11 cellular contexts compared by ENCODE assay signal in genomic region chr10:95291634-95292039, GRCh38. TPM values are rescaled to one million over a fixed set of nuclear protein-coding genes. Genes with fewer than 3 reads are reported as not detected.
DNase-seq lines count a peak whose midpoint lies in the region; ATAC-seq and TF ChIP-seq lines count a peak whose summit lies in the region.
"Had no signal": no experiment of that assay in that cellular context is flagged by ENCODE, and none has a peak within 500 bp of the region (broad histone marks: within the 10 kb centered on the region; RNA-seq: fewer than 3 reads in every experiment).

No MANE protein-coding gene starts in this region.

- H3K27me3 ChIP-seq in BLaER1 treated with 17β-estradiol and CSF1 and Interleukin-3, amounts not matched to agents 10 nM and 100 nM, result peaks cover 0 to 5% (median 0%) of the 10 kb centered on the region in 11 experiments; a peak in 1 of 22 replicates

- H3K4me3 Mint-ChIP-seq in activated T-helper 17 cell treated with anti-CD3 and anti-CD28 coated beads, Interleukin-2, amount 50 U/mL, for 72 hours, result peak overlapping the region; percentile 59
- H3K4me3 Mint-ChIP-seq in naive B cell, result peak overlapping the region; percentile 61 to 92 (median 82)

- H4K20me1 ChIP-seq in BLaER1 treated with 17β-estradiol and CSF1 and Interleukin-3, amounts not matched to agents 10 nM and 100 nM, result peaks cover 0 to 33% (median 27%) of the 10 kb centered on the region in 11 experiments; a peak in 16 of 22 replicates

- H3K36me3 Mint-ChIP-seq in activated T-helper 17 cell treated with anti-CD3 and anti-CD28 coated beads, Interleukin-2, amount 50 U/mL, for 72 hours (ENCODE audit: low read depth), result no peaks in the 10 kb centered on the region
- H3K36me3 Mint-ChIP-seq in naive B cell, result peaks cover 0 to 7% of the 10 kb centered on the region in 2 donors

- peak overlapping the region in 8 of 11 experiments; percentile 10 to 95 (median 92); a peak in 14 of 22 replicates for H3K27ac ChIP-seq in BLaER1 treated with 17β-estradiol and CSF1 and Interleukin-3, amounts not matched to agents 10 nM and 100 nM
- H3K27ac ChIP-seq: neutrophil had no signal

- H3K9ac ChIP-seq in BLaER1 treated with 17β-estradiol and CSF1 and Interleukin-3, amounts not matched to agents 10 nM and 100 nM, result peak overlapping the region in 6 of 11 experiments; percentile 9 to 95 (median 94); a peak in 5 of 22 replicates

- peak overlapping the region; percentile 87 to 99 (median 96) for H3K4me2 ChIP-seq in BLaER1 treated with 17β-estradiol and CSF1 and Interleukin-3, amounts not matched to agents 10 nM and 100 nM

- H3K4me1 ChIP-seq in BLaER1 treated with 17β-estradiol and CSF1 and Interleukin-3, amounts not matched to agents 10 nM and 100 nM, result peaks cover 55 to 91% (median 88%) of the 10 kb centered on the region in 10 experiments

- no peak overlapping the region for H3K27ac Mint-ChIP-seq in activated T-helper 17 cell treated with anti-CD3 and anti-CD28 coated beads, Interleukin-2, amount 50 U/mL, for 72 hours
- H3K27ac Mint-ChIP-seq in naive B cell, result peak overlapping the region; percentile 89 to 98 (median 97)

- H3K27me3 Mint-ChIP-seq in activated T-helper 17 cell treated with anti-CD3 and anti-CD28 coated beads, Interleukin-2, amount 50 U/mL, for 72 hours, result peaks cover 48% of the 10 kb centered on the region
- H3K27me3 Mint-ChIP-seq in naive B cell, result no peaks in the 10 kb centered on the region

- no peaks in the 10 kb centered on the region for H3K4me1 Mint-ChIP-seq in activated T-helper 17 cell treated with anti-CD3 and anti-CD28 coated beads, Interleukin-2, amount 50 U/mL, for 72 hours
- peaks cover 69 to 89% (median 87%) of the 10 kb centered on the region in 3 donors for H3K4me1 Mint-ChIP-seq in naive B cell

- peaks cover 0 to 4% (median 0%) of the 10 kb centered on the region in 11 experiments; a peak in 2 of 22 replicates for H3K36me3 ChIP-seq in BLaER1 treated with 17β-estradiol and CSF1 and Interleukin-3, amounts not matched to agents 10 nM and 100 nM
- H3K36me3 ChIP-seq: neutrophil had no signal

- ATAC-seq in activated T-helper 17 cell treated with anti-CD3 and anti-CD28 coated beads, Interleukin-2, amount 50 U/mL, for 72 hours (replicated peaks), result no peak
- ATAC-seq in naive B cell (ENCODE audit: low read depth in 2 of 2), result no peak
- ATAC-seq in HG02763 (IDR thresholded peaks at IDR 0.05; ENCODE audit: unreplicated experiment), result no peak
- no peak for ATAC-seq in GM21526 (IDR thresholded peaks at IDR 0.05; ENCODE audit: low FRiP score, unreplicated experiment)

- DNase-seq in naive B cell (no peak), pons (ENCODE audit: low spot score) (no peak)
- DNase-seq in effector CD8-positive, alpha-beta T cell (lab: John Stamatoyannopoulos, UW), result no peak
- DNase-seq: activated effector memory CD4-positive, alpha-beta T cell treated with anti-CD3 and anti-CD28 coated beads, Interleukin-2, amount 50 U/mL, for 16 hours; stimulated activated CD4-positive, alpha-beta T cell treated with anti-CD3 and anti-CD28 coated beads, Interleukin-4, amount 100 ng/mL, for 1 hour had no signal

- no peaks in the 10 kb centered on the region for H3K9me3 Mint-ChIP-seq in activated T-helper 17 cell treated with anti-CD3 and anti-CD28 coated beads, Interleukin-2, amount 50 U/mL, for 72 hours
- H3K9me3 Mint-ChIP-seq in naive B cell, result no peaks in the 10 kb centered on the region

- H3K9me3 ChIP-seq in BLaER1 treated with 17β-estradiol and CSF1 and Interleukin-3, amounts not matched to agents 10 nM and 100 nM (replicated peaks in 1 of 11), result no peaks in the 10 kb centered on the region
- H3K9me3 ChIP-seq: neutrophil had no signal

- H3K4me3 ChIP-seq in BLaER1 treated with 17β-estradiol and CSF1 and Interleukin-3, amounts not matched to agents 10 nM and 100 nM, result peak overlapping the region in 4 of 10 experiments; percentile 83 to 92 (median 88); a peak in 3 of 20 replicates
- peak overlapping the region; percentile 67 for H3K4me3 ChIP-seq in GM12875 (ENCODE audit: low read depth, low read length)

- no peak for TF ChIP-seq CTCF in GM12875 (IDR thresholded peaks at IDR 0.05; ENCODE audit: borderline replicate concordance, insufficient read depth, low read depth, low read length)

RNA-seq across cellular contexts. Expression of gene PDLIM1, which starts 0.8 kb away (rescaled TPM):
- 1 to 10 TPM in 1 of 2 donors, under 1 TPM in 1; 0.42 to 3.5 TPM for total RNA-seq in activated T-helper 17 cell treated with anti-CD3 and anti-CD28 coated beads, Interleukin-2, amount 50 U/mL, for 72 hours
- 100 to 1,000 TPM; 348 to 523 (median 419) TPM for polyA plus RNA-seq in naive B cell (ENCODE audit: low read depth in 6 of 6)
